20 cellular contexts compared by ENCODE assay signal in genomic region chr5:174693697-174694400, GRCh38. TPM values are rescaled to one million over a fixed set of nuclear protein-coding genes. Genes with fewer than 3 reads are reported as not detected.
DNase-seq lines count a peak whose midpoint lies in the region; TF ChIP-seq lines count a peak whose summit lies in the region.
"Had no signal": no experiment of that assay in that cellular context is flagged by ENCODE, and none has a peak within 500 bp of the region (broad histone marks: within the 10 kb centered on the region; RNA-seq: fewer than 3 reads in every experiment).

No MANE protein-coding gene starts in this region.

- 21 to 24% methylated on average over 13 of the region's 13 CpGs for WGBS in sigmoid colon, 2 donors

- TF ChIP-seq EP300 in sigmoid colon (IDR thresholded peaks at IDR 0.05) = no peak

- POLR2A ChIA-PET in GM10248 (lab: Yijun Ruan, JAX) = no interaction called here

- no peak overlapping the region for H3K27ac ChIP-seq in sigmoid colon
- H3K27ac ChIP-seq: 22Rv1, KMS-11, psoas muscle, tibial nerve had no signal

- peaks cover 2 to 76% (median 43%) of the 10 kb centered on the region in 3 donors for H3K27me3 ChIP-seq in sigmoid colon
- H3K27me3 ChIP-seq: BE2C had no signal

- no peaks in the 10 kb centered on the region for H3K36me3 ChIP-seq in sigmoid colon
- H3K36me3 ChIP-seq: BE2C, tibial nerve had no signal

- CTCF ChIA-PET in GM10248 (lab: Yijun Ruan, JAX) = interaction anchor here (0.8 to 1.1 kb wide), 2 partner anchors 8 to 12 kb away, joined by 3 read pairs; no protein-coding TSS in a partner anchor

- peak; percentile 2 for DNase-seq in DMS153 (lab: John Stamatoyannopoulos, UW)
- DNase-seq in DMS153 treated with DMSO at 0.1 percent for 48 hours (lab: John Stamatoyannopoulos, UW; ENCODE audit: unreplicated experiment) = no peak
- peak; percentile 25 for DNase-seq in NCI-H748 treated with DMSO at 0.1 percent for 48 hours (lab: John Stamatoyannopoulos, UW)
- DNase-seq in left kidney (ENCODE audit: low read depth, low spot score) = peak; percentile 9
- peak; percentile 54 for DNase-seq in sigmoid colon
- DNase-seq in NOMO-1 treated with dmso at 0.1 percent for 144 hours (lab: John Stamatoyannopoulos, UW; ENCODE audit: unreplicated experiment) = no peak
- no peak for DNase-seq in posterior cingulate gyrus
- no peak for DNase-seq in GM10248 (ENCODE audit: extremely low spot score)
- DNase-seq: activated CD4-positive, alpha-beta T cell treated with anti-CD3 and anti-CD28 coated beads for 1 hour; activated gamma-delta T cell treated with Interleukin-2 at 50 U/mL for 16 hours; naive thymus-derived CD4-positive, alpha-beta T cell; NCI-H1092 treated with DMSO at 0.1 percent for 48 hours; psoas muscle; SHP77 treated with DMSO at 0.1 percent for 48 hours; stimulated activated CD4-positive, alpha-beta T cell treated with anti-CD3 and anti-CD28 coated beads, Interleukin-12 subunit alpha, Interleukin-12 subunit beta, amount 100 ng/mL, for 4 hours; T-helper 2 cell had no signal

- intact Hi-C loops in sigmoid colon (cut with DNase I) = no loop called here
- intact Hi-C loops in posterior cingulate gyrus (cut with DNase I) = no loop called here

- H3K4me1 ChIP-seq in sigmoid colon = peaks cover 0 to 9% (median under 1%) of the 10 kb centered on the region in 4 donors
- H3K4me1 ChIP-seq: psoas muscle had no signal

- H3K4me3 ChIP-seq in sigmoid colon = no peak overlapping the region
- H3K4me3 ChIP-seq: psoas muscle had no signal

- TF ChIP-seq CTCF in sigmoid colon (IDR thresholded peaks at IDR 0.05) = no peak
- TF ChIP-seq CTCF in GM10248 (IDR thresholded peaks at IDR 0.05; ENCODE audit: control extremely low read depth, extremely low read depth, low read depth, missing control alignments) = no peak

- TF ChIP-seq POLR2A in sigmoid colon (IDR thresholded peaks at IDR 0.05) = no peak

- H3K9me3 ChIP-seq in sigmoid colon = no peaks in the 10 kb centered on the region
- H3K9me3 ChIP-seq: BE2C, psoas muscle, tibial nerve had no signal

RNA-seq across cellular contexts. Expression of gene MSX2, which starts 30.5 kb away (rescaled TPM):
- total RNA-seq in sigmoid colon = 1 to 10 TPM in 2 of 4 donors, under 1 TPM in 1, not detected in 1; 0.66 to 1.8 (median 1.1) TPM
- polyA plus RNA-seq in sigmoid colon = 1 to 10 TPM in 1 of 3 donors, under 1 TPM in 1, not detected in 1; 0.16 to 1.2 TPM
- total RNA-seq: naive thymus-derived CD4-positive, alpha-beta T cell had no signal
- polyA plus RNA-seq: naive thymus-derived CD4-positive, alpha-beta T cell had no signal

Comparison
In these comparisons a context has a peak if more than half of its experiments do, and no peak if none do; other contexts are left out.
1. DNase-seq: peak in DMS153 (single experiment), NCI-H748 treated with DMSO at 0.1 percent for 48 hours (single experiment), left kidney (single experiment) and sigmoid colon (single experiment); none in DMS153 treated with DMSO at 0.1 percent for 48 hours (single experiment), NOMO-1 treated with dmso at 0.1 percent for 144 hours (single experiment), posterior cingulate gyrus (0 of 10) and GM10248 (single experiment).